1 cellular context compared by ENCODE assay signal in genomic region chr5:4941957-4942830, GRCh38.
TF ChIP-seq lines count a peak whose summit lies in the region.

No MANE protein-coding gene starts in this region.

TF ChIP-seq in K562, 482 proteins besides CTCF, POLR2A, EP300 and RAD21 (continued from another document):
- TF ChIP-seq ZNF124 (CRISPR knock-in tag; IDR thresholded peaks at IDR 0.05) = no peak
- TF ChIP-seq, protein P1, sequence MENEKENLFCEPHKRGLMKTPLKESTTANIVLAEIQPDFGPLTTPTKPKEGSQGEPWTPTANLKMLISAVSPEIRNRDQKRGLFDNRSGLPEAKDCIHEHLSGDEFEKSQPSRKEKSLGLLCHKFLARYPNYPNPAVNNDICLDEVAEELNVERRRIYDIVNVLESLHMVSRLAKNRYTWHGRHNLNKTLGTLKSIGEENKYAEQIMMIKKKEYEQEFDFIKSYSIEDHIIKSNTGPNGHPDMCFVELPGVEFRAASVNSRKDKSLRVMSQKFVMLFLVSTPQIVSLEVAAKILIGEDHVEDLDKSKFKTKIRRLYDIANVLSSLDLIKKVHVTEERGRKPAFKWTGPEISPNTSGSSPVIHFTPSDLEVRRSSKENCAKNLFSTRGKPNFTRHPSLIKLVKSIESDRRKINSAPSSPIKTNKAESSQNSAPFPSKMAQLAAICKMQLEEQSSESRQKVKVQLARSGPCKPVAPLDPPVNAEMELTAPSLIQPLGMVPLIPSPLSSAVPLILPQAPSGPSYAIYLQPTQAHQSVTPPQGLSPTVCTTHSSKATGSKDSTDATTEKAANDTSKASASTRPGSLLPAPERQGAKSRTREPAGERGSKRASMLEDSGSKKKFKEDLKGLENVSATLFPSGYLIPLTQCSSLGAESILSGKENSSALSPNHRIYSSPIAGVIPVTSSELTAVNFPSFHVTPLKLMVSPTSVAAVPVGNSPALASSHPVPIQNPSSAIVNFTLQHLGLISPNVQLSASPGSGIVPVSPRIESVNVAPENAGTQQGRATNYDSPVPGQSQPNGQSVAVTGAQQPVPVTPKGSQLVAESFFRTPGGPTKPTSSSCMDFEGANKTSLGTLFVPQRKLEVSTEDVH (IDR thresholded peaks at IDR 0.05; ENCODE audit: low read depth, partially characterized antibody) = no peak
- no peak for TF ChIP-seq MXI1 (IDR thresholded peaks at IDR 0.05; ENCODE audit: low read depth, low read length)
- no peak for TF ChIP-seq GATAD2A (IDR thresholded peaks at IDR 0.05)
